ENCODE assay signal across 22 cellular contexts in genomic region chr15:88629071-88629470, GRCh38. TPM values are rescaled to one million over a fixed set of nuclear protein-coding genes. Genes with fewer than 3 reads are reported as not detected.
DNase-seq lines count a peak whose midpoint lies in the region; ATAC-seq, FAIRE-seq and TF ChIP-seq lines count a peak whose summit lies in the region.
"Had no signal": no experiment of that assay in that cellular context is flagged by ENCODE, and none has a peak within 500 bp of the region (broad histone marks: within the 10 kb centered on the region; RNA-seq: fewer than 3 reads in every experiment).

No MANE protein-coding gene starts in this region.

- in situ Hi-C loops in transverse colon (cut with MboI; ENCODE audit: low pct_ligation_motif_present in 1 of 4, low pct_unique_long_range_greater_than_20kb in 1 of 4, low sequenced_read_pairs in 3 of 4) = no loop called here

- peaks cover 98% of the 10 kb centered on the region for H3K4me1 Mint-ChIP-seq in activated naive CD4-positive, alpha-beta T cell treated with anti-CD3 and anti-CD28 coated beads, Interleukin-2, amount 10 ng/mL, durations not matched to agents 7 days and 5 days
- H3K4me1 Mint-ChIP-seq in T-cell = peaks cover 87 to 95% (median 95%) of the 10 kb centered on the region in 3 donors

- H3K79me1 ChIP-seq in H1 (ENCODE audit: low read depth, low read length) = peaks cover 28% of the 10 kb centered on the region; the same call in 1 of the 2 replicates
- H3K79me1 ChIP-seq in trophoblast cell (ENCODE audit: low read length) = peaks cover 2% of the 10 kb centered on the region

- no peaks in the 10 kb centered on the region; the same call in 1 of the 2 replicates for H3K23me2 ChIP-seq in H1 (ENCODE audit: low read depth, low read length)

- H2BK15ac ChIP-seq in H1 (ENCODE audit: low read length) = no peak overlapping the region

- POLR2A ChIA-PET in T-cell (lab: Charles Lee) = interaction anchor here (1.0 to 6.1 kb wide), 3 partner anchors 9 to 104 kb away, joined by 3 to 41 read pairs (median 4); partner anchors contain the start of gene ISG20 (in 1 of the 2)
- POLR2A ChIA-PET in H1 (lab: Charles Lee; ENCODE audit: partially characterized antibody) = interaction anchor here (1.5 to 7.5 kb wide), 5 partner anchors 8 to 42 kb away, joined by 3 to 61 read pairs (median 7); partner anchors contain the start of gene AEN

- H3K14ac ChIP-seq in H1 (ENCODE audit: insufficient read length) (no peak overlapping the region), trophoblast cell (ENCODE audit: low read length) (no peak overlapping the region)

- no peak overlapping the region; the same call in 1 of the 2 replicates for H3K27ac ChIP-seq in H1 (ENCODE audit: low read depth, low read length)
- peak overlapping the region in 2 of 4 donors; percentile 61 to 63 for H3K27ac ChIP-seq in transverse colon
- H3K27ac ChIP-seq in trophoblast cell (ENCODE audit: low read depth, low read length) = no peak overlapping the region
- H3K27ac ChIP-seq: brain microvascular endothelial cell, KMS-11, WERI-Rb-1 had no signal

- H3K9me3 ChIP-seq in H1 (ENCODE audit: insufficient read depth in 2 of 2, low read depth in 1 of 2, low read length in 1 of 2) = no peaks in the 10 kb centered on the region
- no peaks in the 10 kb centered on the region for H3K9me3 ChIP-seq in transverse colon
- peaks cover 2% of the 10 kb centered on the region for H3K9me3 ChIP-seq in trophoblast cell (ENCODE audit: insufficient read depth, low read depth, low read length)

- no peak overlapping the region for H2BK20ac ChIP-seq in H1 (ENCODE audit: low read length)

- no peak for TF ChIP-seq RAD21 in H1 (IDR thresholded peaks at IDR 0.05 in 1 of 2, conservative IDR thresholded peaks at IDR 0.05 in 1 of 2; ENCODE audit: low read depth in 2 of 2, low read length in 2 of 2)

- no peaks in the 10 kb centered on the region for H3K27me3 Mint-ChIP-seq in activated naive CD4-positive, alpha-beta T cell treated with anti-CD3 and anti-CD28 coated beads, Interleukin-2, amount 10 ng/mL, durations not matched to agents 7 days and 5 days
- no peaks in the 10 kb centered on the region for H3K27me3 Mint-ChIP-seq in T-cell
- H3K27me3 Mint-ChIP-seq: dendritic cell treated with granulocyte-macrophage colony-stimulating factor and Interleukin-4, amounts not matched to agents 40 ng/mL and 50 ng/mL, for 4 days; type B pancreatic cell had no signal

- H3K4me3 ChIP-seq in H1 (ENCODE audit: extremely low read depth in 1 of 4, insufficient read depth in 2 of 4, low read depth in 3 of 4, low read length in 4 of 4) = no peak overlapping the region
- no peak overlapping the region for H3K4me3 ChIP-seq in transverse colon
- no peak overlapping the region for H3K4me3 ChIP-seq in trophoblast cell (ENCODE audit: low read depth, low read length)

- H3K27ac Mint-ChIP-seq in activated naive CD4-positive, alpha-beta T cell treated with anti-CD3 and anti-CD28 coated beads, Interleukin-2, amount 10 ng/mL, durations not matched to agents 7 days and 5 days = peak overlapping the region; percentile 91
- peak overlapping the region; percentile 97 for H3K27ac Mint-ChIP-seq in T-cell
- H3K27ac Mint-ChIP-seq: dendritic cell treated with granulocyte-macrophage colony-stimulating factor and Interleukin-4, amounts not matched to agents 40 ng/mL and 50 ng/mL, for 4 days had no signal

- H3K36me3 ChIP-seq in H1 (ENCODE audit: control insufficient read depth in 2 of 4, insufficient read depth in 4 of 4, low read length in 3 of 4) (peaks cover 51 to 79% (median 65%) of the 10 kb centered on the region in 4 experiments), transverse colon (peaks cover 0 to 7% (median 0%) of the 10 kb centered on the region in 4 donors), trophoblast cell (ENCODE audit: control insufficient read depth in 1 of 2, insufficient read depth in 2 of 2, low read length in 2 of 2) (peaks cover 60 to 73% of the 10 kb centered on the region in 2 experiments)

- intact Hi-C loops in transverse colon (cut with DNase I; ENCODE audit: low total_unique reads) = no loop called here

- H3K79me2 ChIP-seq in H1 (ENCODE audit: control insufficient read depth in 1 of 2, insufficient read depth in 2 of 2, low read length in 2 of 2) (peaks cover 35 to 58% of the 10 kb centered on the region in 2 experiments), trophoblast cell (ENCODE audit: control insufficient read depth, insufficient read depth, low read length, poor library complexity) (peaks cover 10% of the 10 kb centered on the region)

- H4K20me1 ChIP-seq in H1 (replicated peaks in 1 of 2; ENCODE audit: control insufficient read depth in 1 of 2, insufficient read depth in 2 of 2, low read length in 2 of 2) = peaks cover 61% of the 10 kb centered on the region in 2 experiments

- H3K18ac ChIP-seq in H1 (ENCODE audit: extremely low read depth, low read length) = no peak overlapping the region
- no peak overlapping the region for H3K18ac ChIP-seq in trophoblast cell (ENCODE audit: low read length)

- H3K4me1 ChIP-seq in H1 (replicated peaks in 1 of 4; ENCODE audit: control insufficient read depth in 3 of 4, insufficient read depth in 4 of 4, low read length in 3 of 4) (peaks cover 2 to 9% (median 4%) of the 10 kb centered on the region in 4 experiments), transverse colon (peaks cover 7 to 36% (median 23%) of the 10 kb centered on the region in 4 donors), trophoblast cell (ENCODE audit: control insufficient read depth in 1 of 2, insufficient read depth in 2 of 2, low read length in 2 of 2) (peaks cover 2% of the 10 kb centered on the region in 2 experiments)

- H2BK120ac ChIP-seq in H1 (replicated peaks; ENCODE audit: low read depth, low read length) (no peak overlapping the region), trophoblast cell (ENCODE audit: insufficient read depth, low read length, poor library complexity) (no peak overlapping the region)

- H4K8ac ChIP-seq in H1 (ENCODE audit: extremely low read depth, insufficient read depth, low read length) (no peak overlapping the region; the same call in 1 of the 2 replicates), trophoblast cell (ENCODE audit: low read depth, low read length) (no peak overlapping the region)

- H4K91ac ChIP-seq in H1 (replicated peaks; ENCODE audit: insufficient read length, low read length) (no peak overlapping the region), trophoblast cell (ENCODE audit: low read depth, low read length) (no peak overlapping the region)

- TF ChIP-seq POLR2A in H1 (IDR thresholded peaks at IDR 0.05; ENCODE audit: control extremely low read depth in 1 of 2, low read depth in 2 of 2, low read length in 2 of 2) (peak in 1 of 2 experiments; percentile 39; a peak in 2 of 3 replicates), transverse colon (IDR thresholded peaks at IDR 0.05) (no peak)

- no peak for ATAC-seq in T-cell (replicated peaks in 1 of 4)
- ATAC-seq in HG03439 (IDR thresholded peaks at IDR 0.05; ENCODE audit: unreplicated experiment) = no peak
- no peak for ATAC-seq in GM21447 (IDR thresholded peaks at IDR 0.05; ENCODE audit: unreplicated experiment)
- ATAC-seq: HCT116; Right ventricle myocardium inferior; stimulated activated naive CD8-positive, alpha-beta T cell treated with anti-CD3 and anti-CD28 coated beads, Interleukin-15, Interleukin-2, amounts not matched to agents 100 U/mL and 50 U/mL, for 24 hours had no signal

- H3K4me2 ChIP-seq in H1 (ENCODE audit: insufficient read depth in 1 of 2, low read depth in 2 of 2, low read length in 2 of 2) = no peak overlapping the region
- no peak overlapping the region for H3K4me2 ChIP-seq in trophoblast cell (ENCODE audit: low read length)
- H3K4me2 ChIP-seq: KMS-11 had no signal

- H2BK12ac ChIP-seq in H1 (ENCODE audit: low read depth, low read length) (no peak overlapping the region), trophoblast cell (ENCODE audit: low read length) (no peak overlapping the region)

- H3K9ac ChIP-seq in H1 (replicated peaks in 1 of 4; ENCODE audit: extremely low read depth in 1 of 4, low read depth in 3 of 4, low read length in 3 of 4) (no peak overlapping the region), trophoblast cell (ENCODE audit: low read length) (no peak overlapping the region)
- H3K9ac ChIP-seq: KMS-11 had no signal

- H3K27me3 ChIP-seq in H1 (replicated peaks in 1 of 4; ENCODE audit: control insufficient read depth in 3 of 4, extremely low read depth in 1 of 4, insufficient read depth in 3 of 4, low read length in 3 of 4) = no peaks in the 10 kb centered on the region
- no peaks in the 10 kb centered on the region for H3K27me3 ChIP-seq in transverse colon
- H3K27me3 ChIP-seq in trophoblast cell (ENCODE audit: insufficient read depth, low read length) = no peaks in the 10 kb centered on the region
- H3K27me3 ChIP-seq: brain microvascular endothelial cell had no signal

- TF ChIP-seq CTCF in H1 (IDR thresholded peaks at IDR 0.05; ENCODE audit: control extremely low read depth in 1 of 3, insufficient read depth in 1 of 3, low read depth in 1 of 3, low read length in 3 of 3) (no peak), transverse colon (IDR thresholded peaks at IDR 0.05) (no peak)

- H2BK5ac ChIP-seq in H1 (ENCODE audit: low read depth, low read length) (no peak overlapping the region), trophoblast cell (ENCODE audit: low read depth, low read length, poor library complexity) (no peak overlapping the region)

- H3K4ac ChIP-seq in H1 (replicated peaks; ENCODE audit: insufficient read length, low read depth, low read length) (no peak overlapping the region), trophoblast cell (ENCODE audit: low read depth, low read length) (no peak overlapping the region)

- H3K9me3 Mint-ChIP-seq in activated naive CD4-positive, alpha-beta T cell treated with anti-CD3 and anti-CD28 coated beads, Interleukin-2, amount 10 ng/mL, durations not matched to agents 7 days and 5 days = no peaks in the 10 kb centered on the region
- H3K9me3 Mint-ChIP-seq in T-cell = no peaks in the 10 kb centered on the region
- H3K9me3 Mint-ChIP-seq: activated naive CD4-positive, alpha-beta T cell treated with anti-CD3 and anti-CD28 coated beads for 36 hours; dendritic cell treated with granulocyte-macrophage colony-stimulating factor and Interleukin-4, amounts not matched to agents 40 ng/mL and 50 ng/mL, for 4 days; type B pancreatic cell had no signal

- H2AFZ ChIP-seq in H1 (ENCODE audit: low read length) = no peak overlapping the region
- H2AFZ ChIP-seq in trophoblast cell (ENCODE audit: insufficient read depth, low read length, poor library complexity) = no peak overlapping the region

- H3K4me3 Mint-ChIP-seq in activated naive CD4-positive, alpha-beta T cell treated with anti-CD3 and anti-CD28 coated beads, Interleukin-2, amount 10 ng/mL, durations not matched to agents 7 days and 5 days = no peak overlapping the region
- peak overlapping the region in 2 of 3 donors; percentile 47 to 92 for H3K4me3 Mint-ChIP-seq in T-cell
- H3K4me3 Mint-ChIP-seq: activated naive CD4-positive, alpha-beta T cell treated with anti-CD3 and anti-CD28 coated beads for 36 hours; dendritic cell treated with granulocyte-macrophage colony-stimulating factor and Interleukin-4, amounts not matched to agents 40 ng/mL and 50 ng/mL, for 4 days; type B pancreatic cell had no signal

- no peak overlapping the region for H4K12ac ChIP-seq in trophoblast cell (ENCODE audit: low read depth, low read length)

- TF ChIP-seq EP300 in H1 (IDR thresholded peaks at IDR 0.05; ENCODE audit: borderline replicate concordance in 1 of 2, low read depth in 2 of 2, low read length in 2 of 2) (no peak), transverse colon (IDR thresholded peaks at IDR 0.05; ENCODE audit: low read depth) (no peak)

- CTCF ChIA-PET in activated naive CD4-positive, alpha-beta T cell treated with anti-CD3 and anti-CD28 coated beads, Interleukin-2, amount 10 ng/mL, durations not matched to agents 7 days and 5 days (lab: Charles Lee) = no interaction called here
- CTCF ChIA-PET in T-cell (lab: Charles Lee) (interaction anchor here (0.5 to 0.9 kb wide), 2 partner anchors 12 to 33 kb away, joined by 3 to 4 read pairs; no protein-coding TSS in a partner anchor), H1 (lab: Charles Lee; ENCODE audit: partially characterized antibody) (interaction anchor here (1.2 to 1.5 kb wide), 4 partner anchors 10 to 209 kb away, joined by 3 to 5 read pairs (median 4); partner anchors contain the start of gene ISG20)

- no peak overlapping the region for H3K23ac ChIP-seq in H1 (ENCODE audit: insufficient read length)
- H3K23ac ChIP-seq in trophoblast cell (ENCODE audit: low read length) = no peak overlapping the region

- 89% methylated on average over 15 of the region's 16 CpGs; no CpG with 5 or more reads in 1 of the 2 experiments for WGBS in H1 (ENCODE audit: extremely low coverage in 1 of 2, insufficient coverage in 1 of 2, insufficient read length in 1 of 2, insufficient replicate concordance in 2 of 2, low coverage in 1 of 2, low lambda C conversion rate in 2 of 2, missing lambda C conversion rate in 1 of 2), 2 experiments
- WGBS in transverse colon (ENCODE audit: low coverage in 1 of 2), 2 donors = 94% methylated on average over 15 of the region's 16 CpGs; no CpG with 5 or more reads in 1 of the 2 donors
- WGBS in trophoblast cell (ENCODE audit: extremely low coverage, insufficient coverage, insufficient read length) = no CpG with 5 or more reads among the region's 16 CpGs

- H3K36me3 Mint-ChIP-seq in activated naive CD4-positive, alpha-beta T cell treated with anti-CD3 and anti-CD28 coated beads, Interleukin-2, amount 10 ng/mL, durations not matched to agents 7 days and 5 days = peaks cover 76% of the 10 kb centered on the region
- H3K36me3 Mint-ChIP-seq in T-cell = peaks cover 61% of the 10 kb centered on the region

- H3K56ac ChIP-seq in H1 (replicated peaks; ENCODE audit: insufficient read length, low read depth, low read length) = no peak overlapping the region

- no peak for FAIRE-seq in H1 (lab: Jason Lieb, UNC)

- DNase-seq in activated naive CD4-positive, alpha-beta T cell treated with anti-CD3 and anti-CD28 coated beads, Interleukin-2, amount 10 ng/mL, durations not matched to agents 7 days and 5 days = peak; percentile 7
- DNase-seq in activated naive CD4-positive, alpha-beta T cell (lab: John Stamatoyannopoulos, UW) = no peak
- DNase-seq in T-cell (no peak), H1 (ENCODE audit: low read depth in 1 of 2, low spot score in 2 of 2) (no peak), transverse colon (no peak), trophoblast cell (no peak)
- DNase-seq: activated naive CD4-positive, alpha-beta T cell treated with anti-CD3 and anti-CD28 coated beads for 36 hours; brain microvascular endothelial cell; foreskin melanocyte; NCI-H2029 treated with DMSO at 0.1 percent for 48 hours; retina; stimulated activated CD4-positive, alpha-beta T cell treated with anti-CD3 and anti-CD28 coated beads, Interleukin-15, amount 100 ng/mL, for 24 hours; stimulated activated naive CD8-positive, alpha-beta T cell treated with anti-CD3 and anti-CD28 coated beads, Interleukin-15, Interleukin-2, amounts not matched to agents 100 U/mL and 50 U/mL, for 24 hours; SW 1271; WERI-Rb-1 had no signal

- H4K5ac ChIP-seq in H1 (ENCODE audit: insufficient read length, low read depth, low read length) = no peak overlapping the region

- no peak overlapping the region for H2AK5ac ChIP-seq in H1 (ENCODE audit: low read depth, low read length)
- H2AK5ac ChIP-seq in trophoblast cell (ENCODE audit: low read length) = no peak overlapping the region

RNA-seq across cellular contexts. Expression of gene AEN, which starts 7.9 kb away (rescaled TPM):
- 10 to 100 TPM; 31.1 to 69.2 (median 51.5) TPM for total RNA-seq in T-cell
- total RNA-seq in H1 (2021; fragmentation: NEBNext Ultra II Directional; extraction: Animal tissue kit (Norgen Biotek cat#: 25700)) = 122 and 125 TPM in 2 replicates
- 112 and 167 TPM in 2 replicates for polyA plus RNA-seq in H1 (2011; rRNA removed)
- 150 TPM for polyA plus RNA-seq in H1 (2011; cell fraction: cytosol; rRNA removed)
- 209 TPM for polyA plus RNA-seq in H1 (2011; cell fraction: nucleus; rRNA removed)
- polyA plus RNA-seq in H1 (2012, experiment 1 of 2) = 89.9 to 128 TPM (median 107 TPM) in 4 replicates
- polyA plus RNA-seq in H1 (2012, experiment 2 of 2) = 126 TPM
- polyA plus RNA-seq in H1 (2013, experiment 1 of 2) = 61.5 TPM
- 61.2 TPM for polyA plus RNA-seq in H1 (2013, experiment 2 of 2)
- polyA minus RNA-seq in H1 (2011; rRNA and poly(A)+ RNA removed) = 157 and 180 TPM in 2 replicates
- 130 TPM for polyA minus RNA-seq in H1 (2011; cell fraction: cytosol; rRNA and poly(A)+ RNA removed)
- polyA minus RNA-seq in H1 (2011; cell fraction: nucleus; rRNA and poly(A)+ RNA removed) = 229 TPM
- total RNA-seq in transverse colon = 10 to 100 TPM in 1 of 4 donors, 1 to 10 TPM in 3; 1.5 to 22.7 (median 8.7) TPM
- 53.2 and 56.0 TPM in 2 replicates for polyA plus RNA-seq in trophoblast cell (2013)

RNA-seq across cellular contexts. Expression of gene ISG20, which starts 9.7 kb away (rescaled TPM):
- total RNA-seq in T-cell (100 to 1,000 TPM; 141 to 206 (median 153) TPM), transverse colon (10 to 100 TPM; 18.7 to 51.9 (median 38.6) TPM)
- total RNA-seq in H1 (2021; fragmentation: NEBNext Ultra II Directional; extraction: Animal tissue kit (Norgen Biotek cat#: 25700)) = 2.9 and 4.0 TPM in 2 replicates
- 5.0 and 5.2 TPM in 2 replicates for polyA plus RNA-seq in H1 (2011; rRNA removed)
- polyA plus RNA-seq in H1 (2011; cell fraction: cytosol; rRNA removed) = 5.5 TPM
- polyA plus RNA-seq in H1 (2011; cell fraction: nucleus; rRNA removed) = 6.6 TPM
- polyA plus RNA-seq in H1 (2012, experiment 1 of 2) = 2.5 to 5.7 TPM (median 4.1 TPM) in 4 replicates
- polyA plus RNA-seq in H1 (2012, experiment 2 of 2) = 3.0 TPM
- polyA plus RNA-seq in H1 (2013, experiment 1 of 2) = 3.1 TPM
- polyA plus RNA-seq in H1 (2013, experiment 2 of 2) = 2.1 TPM
- polyA minus RNA-seq in H1 (2011; rRNA and poly(A)+ RNA removed) = 1.8 and 2.0 TPM in 2 replicates
- 0.81 TPM for polyA minus RNA-seq in H1 (2011; cell fraction: cytosol; rRNA and poly(A)+ RNA removed)
- 3.0 TPM for polyA minus RNA-seq in H1 (2011; cell fraction: nucleus; rRNA and poly(A)+ RNA removed)
- polyA plus RNA-seq in trophoblast cell (2013) = 5.7 and 6.2 TPM in 2 replicates
